In the genomic region with DNA sequence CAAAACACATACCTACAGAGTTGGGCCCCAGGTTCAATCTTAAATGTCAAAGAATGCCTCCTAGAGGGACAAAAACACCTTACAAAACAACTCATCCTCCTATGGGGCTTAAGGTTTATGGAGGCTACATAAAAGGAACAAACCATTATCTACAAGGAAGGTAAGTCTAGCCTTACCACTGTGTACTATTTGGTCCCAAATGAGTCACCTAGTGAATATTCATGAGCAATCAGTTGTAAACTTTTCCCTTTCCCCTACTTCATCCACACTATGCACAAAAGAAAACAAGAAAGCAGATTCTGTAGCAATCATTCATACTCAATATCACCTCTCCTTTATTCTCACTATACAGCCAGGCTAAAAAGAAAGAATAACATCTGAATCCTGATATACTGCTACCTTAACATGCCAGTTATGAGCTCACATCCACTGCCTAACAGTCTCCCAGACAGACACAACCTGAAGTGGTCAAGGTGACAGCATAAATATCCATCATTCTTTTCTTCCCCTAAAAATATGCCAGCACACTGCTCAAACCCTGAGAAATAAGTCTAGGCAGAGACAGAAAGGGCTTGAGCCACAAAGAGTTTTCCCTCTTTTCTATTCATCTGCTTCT, we compare ENCODE assay signal across 9 cellular contexts. TPM values are rescaled to one million over a fixed set of nuclear protein-coding genes. Genes with fewer than 3 reads are reported as not detected.
DNase-seq lines count a peak whose midpoint lies in the region; ATAC-seq lines count a peak whose summit lies in the region.
"Had no signal": no experiment of that assay in that cellular context is flagged by ENCODE, and none has a peak within 500 bp of the region (broad histone marks: within the 10 kb centered on the region; RNA-seq: fewer than 3 reads in every experiment).

No MANE protein-coding gene starts in this region.

- peaks cover under 1 to 6% of the 10 kb centered on the region in 2 donors for H3K4me1 ChIP-seq in naive thymus-derived CD4-positive, alpha-beta T cell (ENCODE audit: control insufficient read depth in 2 of 2, insufficient read depth in 2 of 2, low read length in 2 of 2)

- no peaks in the 10 kb centered on the region for H3K27me3 ChIP-seq in naive thymus-derived CD4-positive, alpha-beta T cell (ENCODE audit: control insufficient read depth in 2 of 2, insufficient read depth in 2 of 2, low read length in 2 of 2)

- no peak overlapping the region for H3K27ac ChIP-seq in naive thymus-derived CD4-positive, alpha-beta T cell (ENCODE audit: low read depth, low read length)

- H3K36me3 ChIP-seq in naive thymus-derived CD4-positive, alpha-beta T cell (ENCODE audit: control insufficient read depth in 2 of 3, insufficient read depth in 3 of 3, low read length in 3 of 3): peaks cover 4 to 28% (median 8%) of the 10 kb centered on the region in 3 experiments

- intact Hi-C loops in activated CD4-positive, alpha-beta memory T cell treated with anti-CD3 and anti-CD28 coated beads for 36 hours (cut with micrococcal nuclease): loop anchor here (5.0 kb wide), 1 partner anchor 1023 kb away; no protein-coding TSS in a partner anchor
- intact Hi-C loops in naive thymus-derived CD4-positive, alpha-beta T cell (cut with micrococcal nuclease): no loop called here

- H3K4me1 Mint-ChIP-seq in activated CD4-positive, alpha-beta memory T cell treated with anti-CD3 and anti-CD28 coated beads for 36 hours (ENCODE audit: low read depth): peaks cover 75% of the 10 kb centered on the region
- H3K4me1 Mint-ChIP-seq in naive thymus-derived CD4-positive, alpha-beta T cell: peaks cover 31 to 64% (median 57%) of the 10 kb centered on the region in 7 donors

- H3K9me3 Mint-ChIP-seq in activated CD4-positive, alpha-beta memory T cell treated with anti-CD3 and anti-CD28 coated beads for 36 hours: no peaks in the 10 kb centered on the region
- peaks cover 0 to 2% (median 0%) of the 10 kb centered on the region in 11 donors for H3K9me3 Mint-ChIP-seq in naive thymus-derived CD4-positive, alpha-beta T cell
- H3K9me3 Mint-ChIP-seq: immature natural killer cell had no signal

- H3K4me3 Mint-ChIP-seq in activated CD4-positive, alpha-beta memory T cell treated with anti-CD3 and anti-CD28 coated beads for 36 hours: peak overlapping the region; percentile 61
- H3K4me3 Mint-ChIP-seq in naive thymus-derived CD4-positive, alpha-beta T cell: peak overlapping the region in 4 of 10 donors; percentile 0 to 44 (median 2)
- H3K4me3 Mint-ChIP-seq: immature natural killer cell had no signal

- H3K4me3 ChIP-seq in naive thymus-derived CD4-positive, alpha-beta T cell (ENCODE audit: low read length): no peak overlapping the region

- DNase-seq in activated CD4-positive, alpha-beta memory T cell treated with anti-CD3 and anti-CD28 coated beads for 36 hours: no peak
- DNase-seq in naive thymus-derived CD4-positive, alpha-beta T cell: no peak
- no peak for DNase-seq in stimulated activated naive CD4-positive, alpha-beta T cell (lab: John Stamatoyannopoulos, UW)
- DNase-seq in NCI-H510A treated with DMSO at 0.1 percent for 48 hours (lab: John Stamatoyannopoulos, UW): no peak
- DNase-seq in NCI-H1436 treated with DMSO at 0.1 percent for 48 hours (lab: John Stamatoyannopoulos, UW): no peak
- no peak for DNase-seq in NCI-H1092 (lab: John Stamatoyannopoulos, UW)
- DNase-seq: immature natural killer cell had no signal

- peak overlapping the region; percentile 91 for H3K27ac Mint-ChIP-seq in activated CD4-positive, alpha-beta memory T cell treated with anti-CD3 and anti-CD28 coated beads for 36 hours
- H3K27ac Mint-ChIP-seq in naive thymus-derived CD4-positive, alpha-beta T cell: peak overlapping the region in 8 of 9 donors; percentile 6 to 87 (median 36)

- no peaks in the 10 kb centered on the region for H3K9me3 ChIP-seq in naive thymus-derived CD4-positive, alpha-beta T cell (ENCODE audit: control insufficient read depth in 2 of 3, low read length in 3 of 3)

- CTCF ChIA-PET in activated CD4-positive, alpha-beta memory T cell treated with anti-CD3 and anti-CD28 coated beads for 36 hours (lab: Charles Lee): interaction anchor here (1.0 to 2.3 kb wide), 4 partner anchors 8 to 903 kb away, joined by 3 to 17 read pairs (median 8); no protein-coding TSS in a partner anchor
- CTCF ChIA-PET in naive thymus-derived CD4-positive, alpha-beta T cell (lab: Charles Lee): no interaction called here

- POLR2A ChIA-PET in activated CD4-positive, alpha-beta memory T cell treated with anti-CD3 and anti-CD28 coated beads for 36 hours (lab: Charles Lee): no interaction called here
- POLR2A ChIA-PET in naive thymus-derived CD4-positive, alpha-beta T cell (lab: Charles Lee): interaction anchor here (4.4 kb wide), 1 partner anchor 40 kb away, joined by 24 read pairs; the partner anchor contains the start of gene RIMOC1

- no peaks in the 10 kb centered on the region for H3K27me3 Mint-ChIP-seq in activated CD4-positive, alpha-beta memory T cell treated with anti-CD3 and anti-CD28 coated beads for 36 hours
- no peaks in the 10 kb centered on the region for H3K27me3 Mint-ChIP-seq in naive thymus-derived CD4-positive, alpha-beta T cell

- ATAC-seq in GM18870 (IDR thresholded peaks at IDR 0.05; ENCODE audit: unreplicated experiment): peak; percentile 81
- peak; percentile 77 for ATAC-seq in HG02588 (IDR thresholded peaks at IDR 0.05; ENCODE audit: unreplicated experiment)
- peak; percentile 12 for ATAC-seq in naive thymus-derived CD4-positive, alpha-beta T cell

- H3K36me3 Mint-ChIP-seq in activated CD4-positive, alpha-beta memory T cell treated with anti-CD3 and anti-CD28 coated beads for 36 hours: peaks cover 29% of the 10 kb centered on the region
- H3K36me3 Mint-ChIP-seq in naive thymus-derived CD4-positive, alpha-beta T cell: peaks cover 0 to 12% (median 4%) of the 10 kb centered on the region in 5 donors

RNA-seq across cellular contexts. Expression of gene OXCT1, which starts 6.2 kb away (rescaled TPM):
- 100 to 1,000 TPM; 110 to 117 TPM for total RNA-seq in activated CD4-positive, alpha-beta memory T cell treated with anti-CD3 and anti-CD28 coated beads for 36 hours
- 10 to 100 TPM; 18.6 to 53.1 (median 30.0) TPM for total RNA-seq in naive thymus-derived CD4-positive, alpha-beta T cell
- 10 to 100 TPM; 26.1 to 32.4 TPM for polyA plus RNA-seq in naive thymus-derived CD4-positive, alpha-beta T cell

RNA-seq across cellular contexts. Expression of gene RIMOC1, which starts 40.2 kb away (rescaled TPM):
- 10 to 100 TPM; 25.0 to 25.8 TPM for total RNA-seq in activated CD4-positive, alpha-beta memory T cell treated with anti-CD3 and anti-CD28 coated beads for 36 hours
- 10 to 100 TPM; 13.8 to 40.6 (median 27.5) TPM for total RNA-seq in naive thymus-derived CD4-positive, alpha-beta T cell
- polyA plus RNA-seq in naive thymus-derived CD4-positive, alpha-beta T cell: 10 to 100 TPM; 10.8 to 14.6 TPM

Comparison
In these comparisons a context has a peak if more than half of its experiments do, and no peak if none do; other contexts are left out.
1. ATAC-seq: peak in every context shown above with its lines; median percentile 81 in GM18870; 77 in HG02588; 12 in naive thymus-derived CD4-positive, alpha-beta T cell.